10 cellular contexts compared by ENCODE assay signal in genomic region chr2:168466834-168467565, GRCh38. TPM values are rescaled to one million over a fixed set of nuclear protein-coding genes. Genes with fewer than 3 reads are reported as not detected.
A peak's percentile ranks its signal among the peaks of the same experiment; 100 is the strongest.
DNase-seq lines count a peak whose midpoint lies in the region; ATAC-seq and TF ChIP-seq lines count a peak whose summit lies in the region.
"Had no signal": no experiment of that assay in that cellular context is flagged by ENCODE, and none has a peak within 500 bp of the region (broad histone marks: within the 10 kb centered on the region; RNA-seq: fewer than 3 reads in every experiment).

No MANE protein-coding gene starts in this region.

- no peak for TF ChIP-seq CTCF in GM23338 (conservative IDR thresholded peaks at IDR 0.05; ENCODE audit: low read depth in 2 of 2)
- no peak for TF ChIP-seq CTCF in tibial nerve (IDR thresholded peaks at IDR 0.05)
- TF ChIP-seq CTCF in GM13977 (IDR thresholded peaks at IDR 0.05; ENCODE audit: extremely low read depth, insufficient read depth, missing control alignments) = no peak

- in situ Hi-C loops in GM13977 (cut with MboI; ENCODE audit: low pct_unique_long_range_greater_than_20kb, low sequenced_read_pairs, unreplicated experiment) = no loop called here

- H3K9me3 Mint-ChIP-seq in GM23338 = no peaks in the 10 kb centered on the region
- no peaks in the 10 kb centered on the region for H3K9me3 Mint-ChIP-seq in activated T-helper 1 cell treated with anti-CD3 and anti-CD28 coated beads, Interleukin-12 subunit alpha, Interleukin-12 subunit beta, Interleukin-2, Interleukin-4 antibody, amounts not matched to agents 30 ng/mL and 10 ng/mL and 1 ng/mL, durations not matched to agents 14 hours and 24 hours and 36 hours

- 21 to 30% methylated on average over 3 of the region's 3 CpGs for WGBS in tibial nerve, 2 donors

- H3K79me2 ChIP-seq in ACC112 (ENCODE audit: control insufficient read depth, insufficient read depth, low read length, unreplicated experiment) (peaks cover 58% of the 10 kb centered on the region), GM23338 (replicated peaks; ENCODE audit: insufficient read depth) (peaks cover 83% of the 10 kb centered on the region)

- H3K27ac ChIP-seq in ACC112 (ENCODE audit: low read depth, low read length) (no peak overlapping the region), GM23338 (ENCODE audit: low read depth) (no peak overlapping the region), tibial nerve (no peak overlapping the region)

- peaks cover 13% of the 10 kb centered on the region for H3K4me1 ChIP-seq in ACC112 (ENCODE audit: control insufficient read depth, insufficient read depth, low read length, unreplicated experiment)
- peaks cover 63% of the 10 kb centered on the region for H3K4me1 ChIP-seq in GM23338 (ENCODE audit: insufficient read depth)
- H3K4me1 ChIP-seq in tibial nerve = peaks cover 0 to 30% (median 18%) of the 10 kb centered on the region in 4 donors

- no peak for ATAC-seq in GM23338
- ATAC-seq in GM18517 (IDR thresholded peaks at IDR 0.05; ENCODE audit: unreplicated experiment) = no peak

- H3K4me3 Mint-ChIP-seq in GM23338 = 0 out of 3 replicates have a peak overlapping the region, but pooled peaks have one; percentile 16
- H3K4me3 Mint-ChIP-seq in activated T-helper 1 cell treated with anti-CD3 and anti-CD28 coated beads, Interleukin-12 subunit alpha, Interleukin-12 subunit beta, Interleukin-2, Interleukin-4 antibody, amounts not matched to agents 30 ng/mL and 10 ng/mL and 1 ng/mL, durations not matched to agents 14 hours and 24 hours and 36 hours = peak overlapping the region; percentile 21

- no peak for TF ChIP-seq POLR2A in tibial nerve (IDR thresholded peaks at IDR 0.05)

- no peak overlapping the region for H3K27ac Mint-ChIP-seq in GM23338
- peak overlapping the region; percentile 62 for H3K27ac Mint-ChIP-seq in activated T-helper 1 cell treated with anti-CD3 and anti-CD28 coated beads, Interleukin-12 subunit alpha, Interleukin-12 subunit beta, Interleukin-2, Interleukin-4 antibody, amounts not matched to agents 30 ng/mL and 10 ng/mL and 1 ng/mL, durations not matched to agents 14 hours and 24 hours and 36 hours

- H4K20me1 ChIP-seq in GM23338 (replicated peaks; ENCODE audit: insufficient read depth) = peaks cover 32% of the 10 kb centered on the region; the same call in 1 of the 2 replicates

- intact Hi-C loops in activated T-helper 1 cell treated with anti-CD3 and anti-CD28 coated beads, Interleukin-12 subunit alpha, Interleukin-12 subunit beta, Interleukin-2, Interleukin-4 antibody, amounts not matched to agents 30 ng/mL and 10 ng/mL and 1 ng/mL, durations not matched to agents 14 hours and 24 hours and 36 hours (cut with micrococcal nuclease) = no loop called here

- H3K27me3 ChIP-seq in ACC112 (ENCODE audit: insufficient read depth, low read length) = no peaks in the 10 kb centered on the region
- no peaks in the 10 kb centered on the region for H3K27me3 ChIP-seq in GM23338 (ENCODE audit: insufficient read depth)
- H3K27me3 ChIP-seq in tibial nerve = no peaks in the 10 kb centered on the region
- no peaks in the 10 kb centered on the region; the same call in 1 of the 2 replicates for H3K27me3 ChIP-seq in H7 (ENCODE audit: control insufficient read depth, insufficient read depth, low read length)

- no peaks in the 10 kb centered on the region for H3K36me3 ChIP-seq in ACC112 (ENCODE audit: insufficient read depth, low read length)
- H3K36me3 ChIP-seq in GM23338 (ENCODE audit: insufficient read depth) = no peaks in the 10 kb centered on the region
- H3K36me3 ChIP-seq in tibial nerve = no peaks in the 10 kb centered on the region
- H3K36me3 ChIP-seq in H7 (replicated peaks; ENCODE audit: control insufficient read depth, insufficient read depth, low read length) = no peaks in the 10 kb centered on the region

- H3K4me1 Mint-ChIP-seq in GM23338 = peaks cover 71% of the 10 kb centered on the region
- H3K4me1 Mint-ChIP-seq in activated T-helper 1 cell treated with anti-CD3 and anti-CD28 coated beads, Interleukin-12 subunit alpha, Interleukin-12 subunit beta, Interleukin-2, Interleukin-4 antibody, amounts not matched to agents 30 ng/mL and 10 ng/mL and 1 ng/mL, durations not matched to agents 14 hours and 24 hours and 36 hours (ENCODE audit: low read depth) = peaks cover 62% of the 10 kb centered on the region

- H3K36me3 Mint-ChIP-seq in GM23338 (ENCODE audit: low read depth) = no peaks in the 10 kb centered on the region
- H3K36me3 Mint-ChIP-seq in activated T-helper 1 cell treated with anti-CD3 and anti-CD28 coated beads, Interleukin-12 subunit alpha, Interleukin-12 subunit beta, Interleukin-2, Interleukin-4 antibody, amounts not matched to agents 30 ng/mL and 10 ng/mL and 1 ng/mL, durations not matched to agents 14 hours and 24 hours and 36 hours (ENCODE audit: low read depth) = peaks cover 7% of the 10 kb centered on the region

- peak overlapping the region; percentile 11; the same call in 1 of the 2 replicates for H3K4me3 ChIP-seq in ACC112 (ENCODE audit: low read depth, low read length)
- no peak overlapping the region for H3K4me3 ChIP-seq in GM23338
- no peak overlapping the region for H3K4me3 ChIP-seq in tibial nerve
- H3K4me3 ChIP-seq in H7 (ENCODE audit: insufficient read depth, low read depth, low read length) = no peak overlapping the region

- no peaks in the 10 kb centered on the region for H3K9me2 ChIP-seq in GM23338 (ENCODE audit: insufficient read depth)

- no peak overlapping the region for H2AFZ ChIP-seq in ACC112 (ENCODE audit: low read length, unreplicated experiment)
- no peak overlapping the region for H2AFZ ChIP-seq in GM23338

- no peak for TF ChIP-seq EP300 in tibial nerve (IDR thresholded peaks at IDR 0.05)

- H3K9me3 ChIP-seq in tibial nerve = no peaks in the 10 kb centered on the region

- H3K27me3 Mint-ChIP-seq in GM23338 (ENCODE audit: insufficient read depth, low read depth, poor library complexity) = no peaks in the 10 kb centered on the region
- H3K27me3 Mint-ChIP-seq in activated T-helper 1 cell treated with anti-CD3 and anti-CD28 coated beads, Interleukin-12 subunit alpha, Interleukin-12 subunit beta, Interleukin-2, Interleukin-4 antibody, amounts not matched to agents 30 ng/mL and 10 ng/mL and 1 ng/mL, durations not matched to agents 14 hours and 24 hours and 36 hours (ENCODE audit: insufficient read depth) = no peaks in the 10 kb centered on the region

- no peak for DNase-seq in GM23338 (ENCODE audit: low spot score)
- no peak for DNase-seq in activated T-helper 1 cell treated with anti-CD3 and anti-CD28 coated beads, Interleukin-12 subunit alpha, Interleukin-12 subunit beta, Interleukin-2, Interleukin-4 antibody, amounts not matched to agents 30 ng/mL and 10 ng/mL and 1 ng/mL, durations not matched to agents 14 hours and 24 hours and 36 hours (ENCODE audit: low spot score)
- peak; percentile 46 for DNase-seq in medulla oblongata (ENCODE audit: extremely low spot score)
- no peak for DNase-seq in tibial nerve (ENCODE audit: low spot score in 2 of 2)
- DNase-seq in H7 = no peak
- no peak for DNase-seq in GM13977 (ENCODE audit: low spot score)
- DNase-seq: activated gamma-delta T cell treated with Interleukin-2 at 50 U/mL for 16 hours, COR-L47 had no signal

- H3K4me2 ChIP-seq in GM23338 = peak overlapping the region; percentile 9

- no peaks in the 10 kb centered on the region for H3F3A ChIP-seq in GM23338 (replicated peaks; ENCODE audit: low read depth)

RNA-seq across cellular contexts. Expression of gene CERS6, which starts 10.9 kb away (rescaled TPM):
- total RNA-seq in GM23338 (2014; rRNA removed; shearing (Covaris generic)) = 33.5 and 35.0 TPM in 2 replicates
- polyA plus RNA-seq in GM23338 (2016; fragmentation: Nextera tagmentation; extraction: Ambion mirVana) = 6.9 and 7.4 TPM in 2 replicates
- total RNA-seq in activated T-helper 1 cell treated with anti-CD3 and anti-CD28 coated beads, Interleukin-12 subunit alpha, Interleukin-12 subunit beta, Interleukin-2, Interleukin-4 antibody, amounts not matched to agents 30 ng/mL and 10 ng/mL and 1 ng/mL, durations not matched to agents 14 hours and 24 hours and 36 hours = 27.0 and 27.1 TPM in 2 replicates
- 10 to 100 TPM; 37.7 to 38.7 (median 37.8) TPM for total RNA-seq in tibial nerve
- total RNA-seq in H7 (2014; rRNA removed; shearing (Covaris generic)) = 13.1 and 14.0 TPM in 2 replicates
